ENCODE assay signal across 1 cellular context in genomic region chr1:203031467-203031866, GRCh38.
TF ChIP-seq lines count a peak whose summit lies in the region.

No MANE protein-coding gene starts in this region.

TF ChIP-seq in HCT116, 20 proteins besides CTCF, POLR2A, EP300 and RAD21 (continued from another document):
- no peak for TF ChIP-seq SRF (IDR thresholded peaks at IDR 0.05; ENCODE audit: low read depth)
- no peak for TF ChIP-seq YY1 (IDR thresholded peaks at IDR 0.05; ENCODE audit: extremely low read depth, insufficient replicate concordance, low read depth, low read length)
- no peak for TF ChIP-seq EZH2 (IDR thresholded peaks at IDR 0.05)
- no peak for TF ChIP-seq POLR2AphosphoS5 (IDR thresholded peaks at IDR 0.05; ENCODE audit: low read depth, low read length)
